ENCODE assay signal across 1 cellular context in genomic region chr16:630024-630814, GRCh38.
A peak's percentile ranks its signal among the peaks of the same experiment; 100 is the strongest.
TF ChIP-seq lines count a peak whose summit lies in the region.

No MANE protein-coding gene starts in this region.

TF ChIP-seq in HepG2, 621 proteins besides CTCF, POLR2A, EP300 and RAD21 (continued from another document and continues in another):
- TF ChIP-seq PATZ1 (CRISPR knock-in tag; IDR thresholded peaks at IDR 0.05), result peak; percentile 98
- no peak for TF ChIP-seq SUZ12 (IDR thresholded peaks at IDR 0.05; ENCODE audit: low read depth, low read length)
- TF ChIP-seq IRF2 (CRISPR knock-in tag; IDR thresholded peaks at IDR 0.05), result no peak
- no peak for TF ChIP-seq ZNF530 (CRISPR knock-in tag; IDR thresholded peaks at IDR 0.05; ENCODE audit: low read depth)
- TF ChIP-seq ONECUT2 (CRISPR knock-in tag; IDR thresholded peaks at IDR 0.05), result peak; percentile 14; the same call in 1 of the 2 replicates
- peak; percentile 44; the same call in 1 of the 2 replicates for TF ChIP-seq ZNF574 (CRISPR knock-in tag; IDR thresholded peaks at IDR 0.05)
- 0 out of 2 replicates have a peak, but pooled peaks have one; percentile 27 for TF ChIP-seq ZNF761 (CRISPR knock-in tag; conservative IDR thresholded peaks at IDR 0.05)
- 0 out of 2 replicates have a peak, but pooled peaks have one; percentile 23 for TF ChIP-seq ZNF160 (CRISPR knock-in tag; IDR thresholded peaks at IDR 0.05)
- TF ChIP-seq ETS1 (CRISPR knock-in tag; IDR thresholded peaks at IDR 0.05), result 0 out of 2 replicates have a peak, but pooled peaks have one; percentile 87
- TF ChIP-seq MAX (IDR thresholded peaks at IDR 0.05), result peak; percentile 79
- TF ChIP-seq IKZF4 (CRISPR knock-in tag; IDR thresholded peaks at IDR 0.05; ENCODE audit: borderline replicate concordance, low read depth, not compliant biosample characterization), result no peak
- 0 out of 2 replicates have a peak, but pooled peaks have one; percentile 29 for TF ChIP-seq MEF2D (CRISPR knock-in tag; IDR thresholded peaks at IDR 0.05)
- TF ChIP-seq KAT8 (CRISPR knock-in tag; IDR thresholded peaks at IDR 0.05), result no peak
- no peak for TF ChIP-seq TMF1 (CRISPR knock-in tag; IDR thresholded peaks at IDR 0.05; ENCODE audit: low read depth)
- no peak for TF ChIP-seq ADNP (CRISPR knock-in tag; IDR thresholded peaks at IDR 0.05)
- no peak for TF ChIP-seq CBX1 (IDR thresholded peaks at IDR 0.05; ENCODE audit: low read depth)
- 0 out of 2 replicates have a peak, but pooled peaks have one; percentile 34 for TF ChIP-seq ZNF773 (CRISPR knock-in tag; IDR thresholded peaks at IDR 0.05; ENCODE audit: borderline replicate concordance)
- TF ChIP-seq ZNF792 (CRISPR knock-in tag; IDR thresholded peaks at IDR 0.05), result 0 out of 2 replicates have a peak, but pooled peaks have one; percentile 10
- TF ChIP-seq DDIT3 (CRISPR knock-in tag; IDR thresholded peaks at IDR 0.05), result no peak
- 0 out of 2 replicates have a peak, but pooled peaks have one; percentile 2 for TF ChIP-seq PPARG (CRISPR knock-in tag; conservative IDR thresholded peaks at IDR 0.05)
- TF ChIP-seq HMGXB4 (CRISPR knock-in tag; IDR thresholded peaks at IDR 0.05; ENCODE audit: borderline replicate concordance in 1 of 2, low read depth in 1 of 2), result no peak
- no peak for TF ChIP-seq JDP2 (CRISPR knock-in tag; IDR thresholded peaks at IDR 0.05; ENCODE audit: borderline replicate concordance)
- peak; percentile 4; the same call in 1 of the 2 replicates for TF ChIP-seq SIN3A (IDR thresholded peaks at IDR 0.05; ENCODE audit: borderline replicate concordance, low read depth, low read length)
- no peak for TF ChIP-seq ZHX1 (CRISPR knock-in tag; IDR thresholded peaks at IDR 0.05; ENCODE audit: low read depth)
- TF ChIP-seq ASH2L (IDR thresholded peaks at IDR 0.05; ENCODE audit: insufficient read length, low read depth, low read length), result peak; percentile 2
- 0 out of 2 replicates have a peak, but pooled peaks have one; percentile 2 for TF ChIP-seq ZNF770 (CRISPR knock-in tag; IDR thresholded peaks at IDR 0.05)
- peak; percentile 51; the same call in 1 of the 2 replicates for TF ChIP-seq ZNF609 (CRISPR knock-in tag; IDR thresholded peaks at IDR 0.05; ENCODE audit: borderline replicate concordance)
- TF ChIP-seq SMAD9 (CRISPR knock-in tag; IDR thresholded peaks at IDR 0.05), result no peak
- TF ChIP-seq ZNF343 (CRISPR knock-in tag; IDR thresholded peaks at IDR 0.05), result peak; percentile 85; the same call in 1 of the 2 replicates
- no peak for TF ChIP-seq ZFP37 (CRISPR knock-in tag; IDR thresholded peaks at IDR 0.05; ENCODE audit: borderline replicate concordance)
- TF ChIP-seq PCBP1 (IDR thresholded peaks at IDR 0.05; ENCODE audit: borderline replicate concordance, low read depth, low read length), result 0 out of 2 replicates have a peak, but pooled peaks have one; percentile 14
- TF ChIP-seq TERF1 (CRISPR knock-in tag; IDR thresholded peaks at IDR 0.05), result no peak
- no peak for TF ChIP-seq SMAD3 (CRISPR knock-in tag; IDR thresholded peaks at IDR 0.05)
- TF ChIP-seq NR3C1 (CRISPR knock-in tag; IDR thresholded peaks at IDR 0.05), result no peak
- no peak for TF ChIP-seq KDM1A (CRISPR knock-in tag; IDR thresholded peaks at IDR 0.05)
- TF ChIP-seq MED1 (CRISPR knock-in tag; IDR thresholded peaks at IDR 0.05), result peak; percentile 7; the same call in 1 of the 2 replicates
- TF ChIP-seq NPAS2 (CRISPR knock-in tag; IDR thresholded peaks at IDR 0.05; ENCODE audit: borderline replicate concordance), result no peak
- no peak; the same call in 1 of the 2 replicates for TF ChIP-seq SPEN (CRISPR knock-in tag; IDR thresholded peaks at IDR 0.05; ENCODE audit: low read depth)
- TF ChIP-seq SOX13 (IDR thresholded peaks at IDR 0.05), result no peak
- TF ChIP-seq SOX13 (CRISPR knock-in tag; conservative IDR thresholded peaks at IDR 0.05 in 1 of 2, IDR thresholded peaks at IDR 0.05 in 1 of 2), result peak in 1 of 2 experiments; percentile 38; a peak in 2 of 4 replicates
- TF ChIP-seq ZNF768 (CRISPR knock-in tag; IDR thresholded peaks at IDR 0.05), result no peak
- TF ChIP-seq CENPX (CRISPR knock-in tag; IDR thresholded peaks at IDR 0.05), result no peak
- TF ChIP-seq MTA1 (CRISPR knock-in tag; IDR thresholded peaks at IDR 0.05; ENCODE audit: borderline replicate concordance), result peak; percentile 88
